22 cellular contexts compared by ENCODE assay signal in genomic region chr4:80015407-80016189, GRCh38.
"Had no signal": no experiment of that assay in that cellular context is flagged by ENCODE, and none has a peak within 500 bp of the region (broad histone marks: within the 10 kb centered on the region; RNA-seq: fewer than 3 reads in every experiment).

No MANE protein-coding gene starts in this region.

- H3K36me3 ChIP-seq: ovary, thyroid gland had no signal

- H3K9me3 Mint-ChIP-seq: activated naive CD8-positive, alpha-beta T cell treated with anti-CD3 and anti-CD28 coated beads, Interleukin-2, amount 50 U/mL, for 24 hours; activated T-cell treated with anti-CD3 and anti-CD28 coated beads, Interleukin-2, amount 50 U/mL, for 4 hours; immature natural killer cell had no signal

- H3K9me3 ChIP-seq: esophagus muscularis mucosa, left ventricle myocardium inferior, ovary, thyroid gland had no signal

- H3K4me1 ChIP-seq: thyroid gland had no signal

- H3K27me3 Mint-ChIP-seq: activated naive CD4-positive, alpha-beta T cell treated with anti-CD3 and anti-CD28 coated beads, Interleukin-2, amount 10 ng/mL, durations not matched to agents 7 days and 5 days; activated naive CD8-positive, alpha-beta T cell treated with anti-CD3 and anti-CD28 coated beads, Interleukin-2, amount 50 U/mL, for 24 hours had no signal

- H3K4me3 Mint-ChIP-seq: activated naive CD4-positive, alpha-beta T cell treated with anti-CD3 and anti-CD28 coated beads, Interleukin-2, amount 10 ng/mL, durations not matched to agents 7 days and 5 days; activated naive CD8-positive, alpha-beta T cell treated with anti-CD3 and anti-CD28 coated beads, Interleukin-2, amount 50 U/mL, for 24 hours; activated T-cell treated with anti-CD3 and anti-CD28 coated beads, Interleukin-2, amount 50 U/mL, for 4 hours; immature natural killer cell had no signal

- H3K27ac ChIP-seq: left ventricle myocardium inferior, ovary, thyroid gland, VCaP had no signal

- H3K4me3 ChIP-seq: esophagus muscularis mucosa, left ventricle myocardium inferior, ovary, thyroid gland had no signal

- H3K27me3 ChIP-seq: esophagus muscularis mucosa, ovary, thyroid gland had no signal

- H3K4me1 Mint-ChIP-seq: activated naive CD8-positive, alpha-beta T cell treated with anti-CD3 and anti-CD28 coated beads, Interleukin-2, amount 50 U/mL, for 24 hours had no signal

- DNase-seq: activated CD4-positive, alpha-beta T cell treated with anti-CD3 and anti-CD28 coated beads, Interleukin-2, amount 50 U/mL, for 1 hour; activated CD4-positive, CD25-positive, alpha-beta regulatory T cell treated with anti-CD3 and anti-CD28 coated beads, Interleukin-2, amount 50 U/mL, for 72 hours; activated CD8-positive, alpha-beta memory T cell treated with anti-CD3 and anti-CD28 coated beads, Interleukin-2, amount 50 U/mL, for 4 hours; activated effector memory CD4-positive, alpha-beta T cell treated with Interleukin-2 at 50 U/mL for 16 hours; activated naive CD4-positive, alpha-beta T cell treated with anti-CD3 and anti-CD28 coated beads, Interleukin-2, amount 10 ng/mL, durations not matched to agents 7 days and 5 days; activated naive CD8-positive, alpha-beta T cell treated with anti-CD3 and anti-CD28 coated beads, Interleukin-2, amount 50 U/mL, for 24 hours; activated T-cell treated with anti-CD3 and anti-CD28 coated beads, Interleukin-2, amount 50 U/mL, for 4 hours; aorta; cerebellar nuclear complex; effector CD8-positive, alpha-beta T cell; immature natural killer cell; kidney glomerular epithelial cell; left ventricle myocardium inferior; ovary; stimulated activated CD4-positive, alpha-beta T cell treated with anti-CD3 and anti-CD28 coated beads, Interleukin-12 subunit alpha, Interleukin-12 subunit beta, amount 100 ng/mL, for 4 hours; stimulated activated CD4-positive, alpha-beta T cell treated with anti-CD3 and anti-CD28 coated beads, Interleukin-1b, Interleukin-23, amount 100 ng/mL, for 48 hours; stimulated activated CD8-positive, alpha-beta memory T cell treated with anti-CD3 and anti-CD28 coated beads, Interleukin-4, amount 100 ng/mL, for 48 hours; stimulated activated naive CD4-positive, alpha-beta T cell; T-helper 2 cell; thyroid gland had no signal

- H3K27ac Mint-ChIP-seq: activated naive CD4-positive, alpha-beta T cell treated with anti-CD3 and anti-CD28 coated beads, Interleukin-2, amount 10 ng/mL, durations not matched to agents 7 days and 5 days; activated naive CD8-positive, alpha-beta T cell treated with anti-CD3 and anti-CD28 coated beads, Interleukin-2, amount 50 U/mL, for 24 hours; immature natural killer cell had no signal

- ATAC-seq: activated naive CD8-positive, alpha-beta T cell treated with anti-CD3 and anti-CD28 coated beads, Interleukin-2, amount 50 U/mL, for 24 hours had no signal
